Comparison of ENCODE assay signal across 8 cellular contexts in genomic region chr12:67193705-67194104, GRCh38.
A peak's percentile ranks its signal among the peaks of the same experiment; 100 is the strongest.
DNase-seq lines count a peak whose midpoint lies in the region; ATAC-seq and TF ChIP-seq lines count a peak whose summit lies in the region.

No MANE protein-coding gene starts in this region.

- POLR2A ChIA-PET in A673 (lab: Charles Lee; ENCODE audit: low non-redundant PET) (no interaction called here), HCT116 (lab: Charles Lee) (no interaction called here), WTC11 (lab: Charles Lee) (no interaction called here)

- TF ChIP-seq CTCF in A673 (conservative IDR thresholded peaks at IDR 0.05; ENCODE audit: low read depth, low read length) (no peak), HCT116 (IDR thresholded peaks at IDR 0.05 in 2 of 3, conservative IDR thresholded peaks at IDR 0.05 in 1 of 3; ENCODE audit: borderline replicate concordance in 1 of 3, insufficient read depth in 1 of 3, low read depth in 2 of 3, low read length in 2 of 3) (no peak), WTC11 (IDR thresholded peaks at IDR 0.05) (no peak), upper lobe of left lung (IDR thresholded peaks at IDR 0.05) (no peak)

- H3K27ac Mint-ChIP-seq in WTC11, result no peak overlapping the region

- H2AFZ ChIP-seq in HCT116 (ENCODE audit: low read depth, low read length, poor library complexity, severe bottlenecking), result no peak overlapping the region

- TF ChIP-seq RAD21 in HCT116 (IDR thresholded peaks at IDR 0.05; ENCODE audit: low read depth), result no peak

- peaks cover 43% of the 10 kb centered on the region for H3K27me3 ChIP-seq in A673 (replicated peaks; ENCODE audit: insufficient read depth, low read depth, low read length, poor library complexity)
- peaks cover 19% of the 10 kb centered on the region; the same call in 1 of the 2 replicates for H3K27me3 ChIP-seq in HCT116 (ENCODE audit: insufficient read depth, low read length)
- H3K27me3 ChIP-seq in upper lobe of left lung, result no peaks in the 10 kb centered on the region

- DNase-seq in A673 (ENCODE audit: low spot score) (peak; percentile 33), HCT116 (ENCODE audit: low read depth, low spot score) (no peak), WTC11 (ENCODE audit: low spot score) (peak; percentile 54), hepatic stellate cell (ENCODE audit: low spot score) (peak; percentile 0), midbrain (lab: John Stamatoyannopoulos, UW) (no peak), NCI-H1105 treated with DMSO at 0.1 percent for 48 hours (lab: John Stamatoyannopoulos, UW) (no peak), NCI-H2227 treated with DMSO at 0.1 percent for 48 hours (lab: John Stamatoyannopoulos, UW) (no peak), upper lobe of left lung (no peak)

- no peaks in the 10 kb centered on the region for H3K9me2 ChIP-seq in HCT116 (ENCODE audit: insufficient read depth)

- no peaks in the 10 kb centered on the region for H3K9me3 Mint-ChIP-seq in WTC11

- RAD21 ChIA-PET in HCT116 (lab: Charles Lee; ENCODE audit: low non-redundant PET in 1 of 2, low total read pairs in 2 of 2, uncharacterized antibody in 2 of 2, unreplicated experiment in 2 of 2), result no interaction called here

- no peaks in the 10 kb centered on the region for H4K20me1 ChIP-seq in HCT116 (ENCODE audit: insufficient read depth)

- no peak for TF ChIP-seq EP300 in upper lobe of left lung (IDR thresholded peaks at IDR 0.05)

- H3K27ac ChIP-seq in A673 (ENCODE audit: low read depth, low read length, poor library complexity, severe bottlenecking), result no peak overlapping the region
- H3K27ac ChIP-seq in HCT116 (ENCODE audit: low read depth, low read length), result no peak overlapping the region
- H3K27ac ChIP-seq in upper lobe of left lung, result no peak overlapping the region

- intact Hi-C loops in A673 (cut with micrococcal nuclease; ENCODE audit: unreplicated experiment), result no loop called here
- intact Hi-C loops in HCT116 (cut with micrococcal nuclease), result no loop called here

- no peak overlapping the region for H3K9ac ChIP-seq in HCT116 (ENCODE audit: low read length)

- H3K9me3 ChIP-seq in A673 (ENCODE audit: low read depth, low read length, poor library complexity, severe bottlenecking) (no peaks in the 10 kb centered on the region), HCT116 (ENCODE audit: control insufficient read depth in 1 of 2, insufficient read depth in 1 of 2, low read depth in 1 of 2, low read length in 2 of 2) (no peaks in the 10 kb centered on the region), upper lobe of left lung (no peaks in the 10 kb centered on the region)

- TF ChIP-seq POLR2A in HCT116 (IDR thresholded peaks at IDR 0.05; ENCODE audit: borderline replicate concordance, extremely low read depth, insufficient read depth, insufficient read length) (no peak), upper lobe of left lung (IDR thresholded peaks at IDR 0.05) (no peak)

- BruUV-seq in A673 (replicated peaks; lab: Mats Ljungman, UMichigan), result no TSS peak
- BruUV-seq in HCT116 (replicated peaks; lab: Mats Ljungman, UMichigan), result no TSS peak

- H3K4me3 Mint-ChIP-seq in WTC11, result no peak overlapping the region

- H3K4me2 ChIP-seq in HCT116 (ENCODE audit: low read length), result no peak overlapping the region

- H3K36me3 ChIP-seq in A673 (ENCODE audit: insufficient read depth, low read length, poor library complexity, severe bottlenecking) (no peaks in the 10 kb centered on the region), HCT116 (ENCODE audit: control insufficient read depth in 1 of 2, insufficient read depth in 2 of 2, low read length in 2 of 2) (no peaks in the 10 kb centered on the region), upper lobe of left lung (no peaks in the 10 kb centered on the region)

- H3K79me2 ChIP-seq in HCT116 (ENCODE audit: insufficient read depth, low read length), result no peaks in the 10 kb centered on the region

- ATAC-seq in HCT116 (no peak), WTC11 (peak; percentile 36; the same call in 1 of the 2 replicates), upper lobe of left lung (ENCODE audit: low FRiP score in 2 of 2) (no peak)

- CTCF ChIA-PET in A673 (lab: Charles Lee) (interaction anchor here (0.6 kb wide), 1 partner anchor 28 kb away, joined by 3 read pairs; no protein-coding TSS in a partner anchor), HCT116 (lab: Charles Lee) (no interaction called here), WTC11 (lab: Charles Lee) (interaction anchor here (1.0 kb wide), 1 partner anchor 30 kb away, joined by 3 read pairs; no protein-coding TSS in a partner anchor)

- H3K4me1 ChIP-seq in A673 (ENCODE audit: insufficient read depth, low read length, poor library complexity, severe bottlenecking) (no peaks in the 10 kb centered on the region), HCT116 (ENCODE audit: control insufficient read depth in 1 of 2, insufficient read depth in 2 of 2, low read length in 2 of 2) (no peaks in the 10 kb centered on the region), upper lobe of left lung (no peaks in the 10 kb centered on the region)

- peaks cover 3% of the 10 kb centered on the region for H3K4me1 Mint-ChIP-seq in WTC11

- 0 out of 2 replicates have a peak, but pooled peaks cover 3% of the 10 kb centered on the region for H3K27me3 Mint-ChIP-seq in WTC11 (ENCODE audit: low read depth)

- no peaks in the 10 kb centered on the region for H3K36me3 Mint-ChIP-seq in WTC11

- H3K4me3 ChIP-seq in A673 (ENCODE audit: low read depth, low read length, poor library complexity, severe bottlenecking), result no peak overlapping the region
- no peak overlapping the region for H3K4me3 ChIP-seq in HCT116 (replicated peaks in 1 of 2; ENCODE audit: low read depth in 1 of 2, low read length in 2 of 2)
- no peak overlapping the region for H3K4me3 ChIP-seq in upper lobe of left lung

TF ChIP-seq in HCT116, 20 proteins besides CTCF, POLR2A, EP300 and RAD21:
- TF ChIP-seq REST (IDR thresholded peaks at IDR 0.05; ENCODE audit: low read depth) (peak; percentile 84), FOSL1 (IDR thresholded peaks at IDR 0.05; ENCODE audit: low read depth) (no peak)

TF ChIP-seq in WTC11, 78 proteins besides CTCF, POLR2A, EP300 and RAD21:
- no peak for TF ChIP-seq FOXP4 (CRISPR knock-in tag; IDR thresholded peaks at IDR 0.05)
- 0 out of 2 replicates have a peak, but pooled peaks have one; percentile 31 for TF ChIP-seq CREM (CRISPR knock-in tag; IDR thresholded peaks at IDR 0.05)
TF ChIP-seq in WTC11: peak in this region for 1.

Comparison
In these comparisons a context has a peak if more than half of its experiments do, and no peak if none do; other contexts are left out.
1. DNase-seq: peak in A673 (single experiment), WTC11 (single experiment) and hepatic stellate cell (single experiment); none in HCT116 (single experiment), midbrain (single experiment), NCI-H1105 treated with DMSO at 0.1 percent for 48 hours (single experiment), NCI-H2227 treated with DMSO at 0.1 percent for 48 hours (single experiment) and upper lobe of left lung (0 of 2).